Comparison of ENCODE assay signal across 16 cellular contexts in genomic region chr9:5184776-5185175, GRCh38.
DNase-seq lines count a peak whose midpoint lies in the region; ATAC-seq and TF ChIP-seq lines count a peak whose summit lies in the region.
"Had no signal": no experiment of that assay in that cellular context is flagged by ENCODE, and none has a peak within 500 bp of the region (broad histone marks: within the 10 kb centered on the region; RNA-seq: fewer than 3 reads in every experiment).

No MANE protein-coding gene starts in this region.

- H3K36me3 ChIP-seq in RWPE2 (ENCODE audit: low read depth) = peaks cover 10% of the 10 kb centered on the region; the same call in 1 of the 2 replicates
- H3K36me3 ChIP-seq: BLaER1 had no signal

- H3K4me3 ChIP-seq in RWPE2 (ENCODE audit: severe bottlenecking) = peak overlapping the region; percentile 43
- H3K4me3 ChIP-seq: BLaER1, GM23248 had no signal

- H3K27ac ChIP-seq in RWPE2 (ENCODE audit: poor library complexity, severe bottlenecking) = peak overlapping the region; percentile 6
- H3K27ac ChIP-seq: 22Rv1, BLaER1, C4-2B, GM23248 had no signal

- no peak for TF ChIP-seq CTCF in RWPE2 (IDR thresholded peaks at IDR 0.05; ENCODE audit: poor library complexity, severe bottlenecking)

- H3K9me3 ChIP-seq in RWPE2 (ENCODE audit: severe bottlenecking) = no peaks in the 10 kb centered on the region

- H3K4me1 ChIP-seq in RWPE2 (ENCODE audit: insufficient read depth, poor library complexity, severe bottlenecking) = peaks cover 11% of the 10 kb centered on the region
- H3K4me1 ChIP-seq: BLaER1 had no signal

- no peaks in the 10 kb centered on the region for H3K27me3 ChIP-seq in RWPE2 (ENCODE audit: insufficient read depth, poor library complexity, severe bottlenecking)
- H3K27me3 ChIP-seq: BLaER1 had no signal

- DNase-seq in DMS53 (lab: John Stamatoyannopoulos, UW) (peak; percentile 62), DMS53 treated with DMSO at 0.1 percent for 48 hours (lab: John Stamatoyannopoulos, UW; ENCODE audit: unreplicated experiment) (no peak), RWPE2 (ENCODE audit: low spot score) (no peak), foreskin melanocyte (peak; percentile 80), Kasumi-1 (lab: John Stamatoyannopoulos, UW) (no peak), putamen (ENCODE audit: low spot score) (no peak)
- DNase-seq: CD4-positive, CD25-positive, alpha-beta regulatory T cell; CD8-positive, alpha-beta T cell; DMS 273 treated with DMSO at 0.1 percent for 48 hours; DND-41; GM23248 had no signal

- ATAC-seq in RWPE2 (ENCODE audit: low read depth) = no peak
- no peak for ATAC-seq in HG03442 (IDR thresholded peaks at IDR 0.05; ENCODE audit: unreplicated experiment)
- ATAC-seq: CD8-positive, alpha-beta T cell; HCT116 had no signal

Comparison
In these comparisons a context has a peak if more than half of its experiments do, and no peak if none do; other contexts are left out.
1. DNase-seq: peak in DMS53 (single experiment) and foreskin melanocyte (single experiment); none in DMS53 treated with DMSO at 0.1 percent for 48 hours (single experiment), RWPE2 (single experiment), Kasumi-1 (0 of 2) and putamen (single experiment).